Comparison of ENCODE assay signal across 9 cellular contexts in the genomic region with DNA sequence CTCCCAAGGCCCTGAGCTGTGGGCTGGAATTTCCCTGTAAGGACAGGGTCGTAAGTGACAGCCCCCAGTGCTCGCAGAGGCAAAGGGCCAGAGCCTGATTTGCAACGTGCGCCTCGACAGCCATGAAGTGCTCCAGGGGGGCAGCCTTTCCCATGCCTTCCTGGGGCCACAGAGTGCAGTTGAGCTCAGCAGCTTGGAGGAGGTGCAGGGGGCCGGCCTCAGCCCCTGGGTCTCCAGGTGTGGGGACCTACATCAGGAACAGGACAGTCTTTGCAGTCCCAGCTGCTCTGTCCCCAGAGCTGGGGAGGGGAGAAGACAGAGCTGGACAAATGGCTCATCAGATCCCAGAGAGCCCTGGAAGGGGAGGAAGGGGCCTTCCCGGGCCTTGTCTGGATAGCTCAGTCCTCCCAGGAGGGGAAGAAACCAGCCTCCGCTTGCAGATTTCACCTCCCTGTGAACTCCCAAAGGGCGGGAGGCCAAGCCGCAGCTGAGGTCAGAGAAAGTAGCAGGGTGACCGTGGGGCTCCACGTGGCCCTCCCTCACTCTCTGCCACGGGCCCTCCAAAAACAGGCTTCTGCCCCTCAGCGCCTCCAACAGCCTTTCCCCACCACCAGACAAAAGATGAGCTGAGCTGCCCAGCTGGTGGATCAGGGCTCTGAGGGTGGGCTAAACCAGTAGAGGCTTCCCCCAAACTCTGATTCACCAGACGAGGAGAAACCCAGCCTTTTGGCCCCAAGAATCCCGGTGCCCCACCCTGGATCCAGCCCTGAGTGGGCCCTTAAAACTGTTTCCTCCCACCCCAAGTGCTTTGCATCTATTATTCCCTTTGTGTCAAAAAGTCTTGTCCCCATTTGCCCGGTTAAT.
A peak's percentile ranks its signal among the peaks of the same experiment; 100 is the strongest.
DNase-seq lines count a peak whose midpoint lies in the region; ATAC-seq and TF ChIP-seq lines count a peak whose summit lies in the region.
"Had no signal": no experiment of that assay in that cellular context is flagged by ENCODE, and none has a peak within 500 bp of the region (broad histone marks: within the 10 kb centered on the region; RNA-seq: fewer than 3 reads in every experiment).

No MANE protein-coding gene starts in this region.

- peaks cover 23 to 31% (median 28%) of the 10 kb centered on the region in 3 donors for H3K4me1 ChIP-seq in skeletal muscle tissue (ENCODE audit: control insufficient read depth in 3 of 3, insufficient read depth in 3 of 3, low read length in 3 of 3)

- H3K9me3 Mint-ChIP-seq in activated CD4-positive, alpha-beta memory T cell treated with anti-CD3 and anti-CD28 coated beads, Interleukin-2, amount 10 ng/mL, durations not matched to agents 7 days and 5 days, result peaks cover 8% of the 10 kb centered on the region

- no peaks in the 10 kb centered on the region for H3K36me3 ChIP-seq in skeletal muscle tissue (ENCODE audit: control insufficient read depth in 3 of 3, insufficient read depth in 3 of 3, low read length in 3 of 3)

- peaks cover 8% of the 10 kb centered on the region for H3K27me3 Mint-ChIP-seq in activated CD4-positive, alpha-beta memory T cell treated with anti-CD3 and anti-CD28 coated beads, Interleukin-2, amount 10 ng/mL, durations not matched to agents 7 days and 5 days

- CTCF ChIA-PET in HEK293T (lab: Yijun Ruan, JAX), result no interaction called here
- CTCF ChIA-PET in activated CD4-positive, alpha-beta memory T cell treated with anti-CD3 and anti-CD28 coated beads, Interleukin-2, amount 10 ng/mL, durations not matched to agents 7 days and 5 days (lab: Charles Lee), result no interaction called here

- no peaks in the 10 kb centered on the region for H3K27me3 ChIP-seq in skeletal muscle tissue (ENCODE audit: control insufficient read depth in 3 of 3, insufficient read depth in 3 of 3, low read length in 3 of 3)

- no peak for TF ChIP-seq CTCF in cardiac fibroblast (IDR thresholded peaks at IDR 0.05; ENCODE audit: low read depth, low read length)

- DNase-seq in HEK293T (ENCODE audit: extremely low spot score) (peak; percentile 17), cardiac fibroblast (ENCODE audit: low read depth in 2 of 2) (peak; percentile 71 to 76), left lobe of liver (ENCODE audit: low spot score) (peak; percentile 72)
- no peak for DNase-seq in activated CD4-positive, alpha-beta memory T cell treated with anti-CD3 and anti-CD28 coated beads, Interleukin-2, amount 10 ng/mL, durations not matched to agents 7 days and 5 days
- DNase-seq in stimulated activated CD4-positive, alpha-beta T cell treated with anti-CD3 and anti-CD28 coated beads, Interleukin-2, amount 100 ng/mL, for 48 hours, result no peak
- DNase-seq: EL had no signal

- H3K27ac ChIP-seq in skeletal muscle tissue (ENCODE audit: low read depth, low read length), result peak overlapping the region; percentile 73

- POLR2A ChIA-PET in HEK293T (lab: Yijun Ruan, JAX), result interaction anchor here (2.8 kb wide), 1 partner anchor 77 kb away, joined by 12 read pairs; the partner anchor contains the start of gene DHRS3
- POLR2A ChIA-PET in activated CD4-positive, alpha-beta memory T cell treated with anti-CD3 and anti-CD28 coated beads, Interleukin-2, amount 10 ng/mL, durations not matched to agents 7 days and 5 days (lab: Charles Lee), result no interaction called here

- H3K36me3 Mint-ChIP-seq in activated CD4-positive, alpha-beta memory T cell treated with anti-CD3 and anti-CD28 coated beads, Interleukin-2, amount 10 ng/mL, durations not matched to agents 7 days and 5 days (ENCODE audit: low read depth), result peaks cover 12% of the 10 kb centered on the region

- H3K27ac Mint-ChIP-seq in activated CD4-positive, alpha-beta memory T cell treated with anti-CD3 and anti-CD28 coated beads, Interleukin-2, amount 10 ng/mL, durations not matched to agents 7 days and 5 days, result no peak overlapping the region

- H3K4me3 Mint-ChIP-seq in activated CD4-positive, alpha-beta memory T cell treated with anti-CD3 and anti-CD28 coated beads, Interleukin-2, amount 10 ng/mL, durations not matched to agents 7 days and 5 days, result no peak overlapping the region

- peaks cover 11% of the 10 kb centered on the region for H3K4me1 Mint-ChIP-seq in activated CD4-positive, alpha-beta memory T cell treated with anti-CD3 and anti-CD28 coated beads, Interleukin-2, amount 10 ng/mL, durations not matched to agents 7 days and 5 days

- peak; percentile 77 for ATAC-seq in left lobe of liver
- no peak for ATAC-seq in HG03520 (IDR thresholded peaks at IDR 0.05; ENCODE audit: unreplicated experiment)
- no peak for ATAC-seq in GM19351 (IDR thresholded peaks at IDR 0.05; ENCODE audit: unreplicated experiment)

- no peak overlapping the region for H3K4me3 ChIP-seq in cardiac fibroblast (replicated peaks in 1 of 2; ENCODE audit: low read depth in 2 of 2, low read length in 2 of 2)
- no peak overlapping the region for H3K4me3 ChIP-seq in skeletal muscle tissue (ENCODE audit: low read length in 3 of 3)

- peak overlapping the region in 2 of 3 donors; percentile 12 to 72 for H3K9ac ChIP-seq in skeletal muscle tissue (ENCODE audit: low read depth in 1 of 3, low read length in 3 of 3)

- peaks cover 0 to under 1% (median 0%) of the 10 kb centered on the region in 3 donors for H3K9me3 ChIP-seq in skeletal muscle tissue (ENCODE audit: control insufficient read depth in 3 of 3, low read length in 3 of 3)

TF ChIP-seq in HEK293T, 16 proteins besides CTCF, POLR2A, EP300 and RAD21:
- TF ChIP-seq TARDBP (IDR thresholded peaks at IDR 0.05) (no peak), HDGF (IDR thresholded peaks at IDR 0.05; ENCODE audit: borderline replicate concordance) (no peak), SUZ12 (IDR thresholded peaks at IDR 0.05) (no peak), PKNOX1 (IDR thresholded peaks at IDR 0.05) (no peak), ARNT (IDR thresholded peaks at IDR 0.05) (no peak), ELF4 (IDR thresholded peaks at IDR 0.05) (no peak), SP1 (IDR thresholded peaks at IDR 0.05) (no peak), BHLHE40 (IDR thresholded peaks at IDR 0.05; ENCODE audit: borderline replicate concordance) (no peak), NFRKB (IDR thresholded peaks at IDR 0.05) (no peak), FOXM1 (IDR thresholded peaks at IDR 0.05; ENCODE audit: borderline replicate concordance) (no peak), ZNF384 (IDR thresholded peaks at IDR 0.05) (no peak), LEF1 (IDR thresholded peaks at IDR 0.05; ENCODE audit: borderline replicate concordance) (no peak), L3MBTL2 (conservative IDR thresholded peaks at IDR 0.05) (no peak), CTBP1 (IDR thresholded peaks at IDR 0.05; ENCODE audit: borderline replicate concordance) (no peak), FOXK2 (IDR thresholded peaks at IDR 0.05) (no peak), FOXA1 (IDR thresholded peaks at IDR 0.05) (no peak)

Comparison
In these comparisons a context has a peak if more than half of its experiments do, and no peak if none do; other contexts are left out.
1. DNase-seq: peak in HEK293T (single experiment), cardiac fibroblast (2 of 2) and left lobe of liver (single experiment); none in activated CD4-positive, alpha-beta memory T cell treated with anti-CD3 and anti-CD28 coated beads, Interleukin-2, amount 10 ng/mL, durations not matched to agents 7 days and 5 days (single experiment) and stimulated activated CD4-positive, alpha-beta T cell treated with anti-CD3 and anti-CD28 coated beads, Interleukin-2, amount 100 ng/mL, for 48 hours (0 of 2).